ENCODE assay signal across 2 cellular contexts in genomic region chr7:23220690-23221305, GRCh38.
TF ChIP-seq lines count a peak whose summit lies in the region.

No MANE protein-coding gene starts in this region.

TF ChIP-seq in HEK293, 187 proteins besides CTCF, POLR2A, EP300 and RAD21:
- TF ChIP-seq TRIM28 (IDR thresholded peaks at IDR 0.05; ENCODE audit: borderline replicate concordance, low read length) (no peak), REST (tag by site-specific recombination; IDR thresholded peaks at IDR 0.05) (0 out of 2 replicates have a peak, but pooled peaks have one; percentile 35), ZIC2 (tag by site-specific recombination; IDR thresholded peaks at IDR 0.05) (peak; percentile 20; the same call in 1 of the 2 replicates)

TF ChIP-seq in H1, 55 proteins besides CTCF, POLR2A, EP300 and RAD21:
- no peak for TF ChIP-seq MAX (IDR thresholded peaks at IDR 0.05)
- TF ChIP-seq ATF3 (IDR thresholded peaks at IDR 0.05; ENCODE audit: insufficient read depth, low read depth, low read length): no peak
- TF ChIP-seq SP1 (IDR thresholded peaks at IDR 0.05; ENCODE audit: low read depth, low read length): no peak
- TF ChIP-seq BCL11A (IDR thresholded peaks at IDR 0.05; ENCODE audit: low read depth in 2 of 2, low read length in 2 of 2): no peak
- no peak for TF ChIP-seq POLR2AphosphoS5 (IDR thresholded peaks at IDR 0.05; ENCODE audit: low read depth, low read length)
- no peak for TF ChIP-seq GABPA (IDR thresholded peaks at IDR 0.05; ENCODE audit: borderline replicate concordance, insufficient read depth, low read length)
- no peak for TF ChIP-seq MAFK (IDR thresholded peaks at IDR 0.05; ENCODE audit: low read depth, low read length)
- TF ChIP-seq RXRA (IDR thresholded peaks at IDR 0.05; ENCODE audit: insufficient read depth, low read depth, low read length): no peak
- TF ChIP-seq TEAD4 (IDR thresholded peaks at IDR 0.05; ENCODE audit: low read depth, low read length): no peak
- TF ChIP-seq NANOG (IDR thresholded peaks at IDR 0.05; ENCODE audit: insufficient read depth, low read depth, low read length, poor library complexity, severe bottlenecking): no peak
- TF ChIP-seq HDAC6 (IDR thresholded peaks at IDR 0.05; ENCODE audit: low read depth, low read length): no peak
TF ChIP-seq in H1: peak in this region for 0.
